Comparison of ENCODE assay signal across 7 cellular contexts in the genomic region with DNA sequence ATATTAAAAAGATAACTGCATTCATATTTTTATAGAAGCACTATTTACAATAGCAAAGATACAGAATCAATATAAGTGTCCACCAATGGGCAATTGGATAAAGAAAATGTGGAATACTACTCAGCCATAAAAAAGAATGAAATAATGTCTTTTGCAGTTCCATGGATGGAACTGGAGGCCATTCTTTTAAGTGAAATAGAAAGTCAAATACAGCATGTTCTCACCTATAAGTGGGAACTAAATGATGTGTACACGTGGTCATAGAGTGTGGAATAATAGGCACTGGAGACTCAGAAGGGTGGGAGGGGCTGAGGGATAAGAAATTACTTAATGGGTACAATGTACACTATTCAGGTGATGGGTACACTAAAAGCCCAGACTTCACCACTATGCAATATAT.
"Had no signal": no experiment of that assay in that cellular context is flagged by ENCODE, and none has a peak within 500 bp of the region (broad histone marks: within the 10 kb centered on the region; RNA-seq: fewer than 3 reads in every experiment).

No MANE protein-coding gene starts in this region.

- DNase-seq: IMR-90, KBM-7, KG1 had no signal

- ATAC-seq: HepG2 had no signal

- H3K9ac ChIP-seq: KMS-11 had no signal

- H3K4me2 ChIP-seq: KMS-11 had no signal

- H3K27ac ChIP-seq: HL-60, KMS-11 had no signal

- FAIRE-seq: HepG2, HTR-8/SVneo had no signal
